11 cellular contexts compared by ENCODE assay signal in the genomic region with DNA sequence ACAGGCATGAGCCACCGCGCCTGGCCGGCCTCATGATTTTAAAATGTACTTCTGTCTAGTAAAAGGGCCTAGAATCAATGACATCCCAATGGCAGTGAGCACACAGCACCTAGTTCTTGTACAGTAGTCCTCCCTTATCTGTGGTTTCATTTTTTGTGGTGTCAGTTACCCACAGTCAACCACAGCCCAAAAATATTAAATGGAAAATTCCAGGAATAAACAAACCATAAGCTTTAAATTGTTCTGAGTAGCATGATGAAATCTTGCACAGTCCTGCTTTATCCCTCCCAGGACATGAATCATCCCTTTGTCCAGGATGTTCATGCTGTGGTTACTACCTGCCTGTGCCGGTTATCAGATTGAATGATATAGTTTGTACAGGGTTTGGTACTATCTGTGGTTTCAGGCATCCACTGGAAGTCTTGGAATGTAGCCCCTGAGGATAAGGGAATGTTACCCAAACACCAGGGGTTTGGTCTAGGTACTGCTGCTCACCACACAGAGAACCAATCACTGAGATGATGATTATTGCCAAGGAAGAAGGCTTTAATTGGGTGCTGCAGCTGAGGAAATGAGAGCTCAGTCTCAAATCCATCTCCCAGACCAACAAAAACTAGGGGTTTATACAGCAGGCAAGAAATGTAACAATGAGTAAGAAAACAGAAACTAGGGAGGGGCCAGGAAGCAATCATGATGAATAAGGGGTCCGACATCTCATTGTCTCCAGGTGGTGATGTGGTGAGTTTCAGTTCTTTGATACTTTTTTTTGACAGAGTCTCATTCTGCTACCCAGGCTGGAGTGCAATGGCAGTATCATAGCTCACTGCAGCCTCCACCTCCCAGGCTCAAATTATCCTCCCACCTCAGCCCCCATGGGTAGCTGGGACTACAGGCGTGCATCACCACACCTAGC. TPM values are rescaled to one million over a fixed set of nuclear protein-coding genes. Genes with fewer than 3 reads are reported as not detected.
DNase-seq lines count a peak whose midpoint lies in the region; ATAC-seq, FAIRE-seq and TF ChIP-seq lines count a peak whose summit lies in the region.
"Had no signal": no experiment of that assay in that cellular context is flagged by ENCODE, and none has a peak within 500 bp of the region (broad histone marks: within the 10 kb centered on the region; RNA-seq: fewer than 3 reads in every experiment).

No MANE protein-coding gene starts in this region.

- POLR2A ChIA-PET in HepG2 (lab: Yijun Ruan, JAX) = no interaction called here

- DNase-seq in EL (peak; percentile 82), MM.1S (peak; percentile 87), HepG2 (ENCODE audit: low spot score) (peak; percentile 45), neuronal stem cell (ENCODE audit: low spot score) (no peak), colonic mucosa (no peak), tibial artery (no peak)
- DNase-seq: NCI-H524 treated with DMSO at 0.1 percent for 48 hours, transverse colon had no signal

- CTCF ChIA-PET in HepG2 (lab: Yijun Ruan, JAX; ENCODE audit: low intra/inter-chr PET ratio, low total read pairs) = no interaction called here

- H3K27me3 ChIP-seq in MM.1S (replicated peaks; ENCODE audit: insufficient read depth, low read length) (no peaks in the 10 kb centered on the region), HepG2 (ENCODE audit: control insufficient read depth in 1 of 2, insufficient read depth in 2 of 2, low read length in 2 of 2) (no peaks in the 10 kb centered on the region; a peak in 1 of 5 replicates), neuronal stem cell (ENCODE audit: control insufficient read depth in 3 of 3, insufficient read depth in 3 of 3, low read depth in 1 of 3, low read length in 3 of 3) (no peaks in the 10 kb centered on the region), colonic mucosa (no peaks in the 10 kb centered on the region), tibial artery (no peaks in the 10 kb centered on the region)
- H3K27me3 ChIP-seq: right atrium auricular region, transverse colon had no signal

- no peak overlapping the region for H3K4ac ChIP-seq in neuronal stem cell (ENCODE audit: low read length)

- H4K20me1 ChIP-seq in MM.1S (ENCODE audit: insufficient read depth, low read length) (no peaks in the 10 kb centered on the region), HepG2 (ENCODE audit: insufficient read depth, low read length) (no peaks in the 10 kb centered on the region)

- H3K4me1 Mint-ChIP-seq in activated naive CD8-positive, alpha-beta T cell (ENCODE audit: low read depth) = peaks cover 3% of the 10 kb centered on the region

- no peak overlapping the region for H2BK12ac ChIP-seq in neuronal stem cell (ENCODE audit: low read length)

- H2AFZ ChIP-seq in MM.1S (ENCODE audit: low read length) = peak overlapping the region; percentile 51; the same call in 1 of the 2 replicates
- H2AFZ ChIP-seq in HepG2 (ENCODE audit: low read length) = no peak overlapping the region
- H2AFZ ChIP-seq in neuronal stem cell (ENCODE audit: low read length) = no peak overlapping the region

- no peak overlapping the region for H3K18ac ChIP-seq in neuronal stem cell (ENCODE audit: low read length)

- no peak overlapping the region for H4K8ac ChIP-seq in neuronal stem cell (ENCODE audit: low read depth, low read length)

- no peak overlapping the region for H2AK5ac ChIP-seq in neuronal stem cell (ENCODE audit: low read depth, low read length)

- TF ChIP-seq CTCF in MM.1S (IDR thresholded peaks at IDR 0.05; ENCODE audit: low read length) (no peak), HepG2 (CRISPR knock-in tag; IDR thresholded peaks at IDR 0.05) (no peak), colonic mucosa (IDR thresholded peaks at IDR 0.05) (no peak), tibial artery (IDR thresholded peaks at IDR 0.05) (no peak)

- H3K4me3 ChIP-seq in MM.1S (ENCODE audit: low read length) (no peak overlapping the region), HepG2 (replicated peaks in 1 of 3; ENCODE audit: insufficient read depth in 1 of 3, low read depth in 2 of 3, low read length in 3 of 3) (no peak overlapping the region), neuronal stem cell (ENCODE audit: low read length in 2 of 2) (no peak overlapping the region), colonic mucosa (no peak overlapping the region), tibial artery (no peak overlapping the region)
- H3K4me3 ChIP-seq: right atrium auricular region, transverse colon had no signal

- H3K79me2 ChIP-seq in MM.1S (ENCODE audit: low read length) (no peaks in the 10 kb centered on the region), HepG2 (ENCODE audit: insufficient read depth, low read length) (no peaks in the 10 kb centered on the region)

- WGBS in HepG2 (ENCODE audit: low lambda C conversion rate) = 25% methylated on average over 4 of the region's 6 CpGs
- no CpG with 5 or more reads among the region's 6 CpGs for WGBS in neuronal stem cell (ENCODE audit: extremely low coverage in 2 of 2, insufficient read length in 2 of 2, insufficient replicate concordance in 1 of 2), 2 donors

- H3K4me3 Mint-ChIP-seq in activated naive CD8-positive, alpha-beta T cell = no peak overlapping the region

- intact Hi-C loops in HepG2 (cut with micrococcal nuclease; ENCODE audit: unreplicated experiment) (no loop called here), colonic mucosa (cut with DNase I) (no loop called here), tibial artery (cut with DNase I; ENCODE audit: low total_unique reads) (no loop called here)

- in situ Hi-C loops in HepG2 (cut with HindIII; ENCODE audit: extremely low pct_ligation_motif_present, low pct_unique_long_range_greater_than_20kb) = no loop called here

- H3K4me1 ChIP-seq in MM.1S (ENCODE audit: low read length) (peaks cover 17% of the 10 kb centered on the region), HepG2 (ENCODE audit: insufficient read depth, low read length) (no peaks in the 10 kb centered on the region), neuronal stem cell (ENCODE audit: control insufficient read depth in 2 of 2, insufficient read depth in 1 of 2, low read depth in 1 of 2, low read length in 2 of 2) (no peaks in the 10 kb centered on the region), colonic mucosa (no peaks in the 10 kb centered on the region), tibial artery (peaks cover 0 to 20% (median 3%) of the 10 kb centered on the region in 4 donors)
- H3K4me1 ChIP-seq: transverse colon had no signal

- no peaks in the 10 kb centered on the region for H3K9me3 Mint-ChIP-seq in activated naive CD8-positive, alpha-beta T cell (ENCODE audit: low read depth)

- H3K14ac ChIP-seq in neuronal stem cell (ENCODE audit: low read length) = no peak overlapping the region

- BruUV-seq in HepG2 (replicated peaks; lab: Mats Ljungman, UMichigan) = no TSS peak

- TF ChIP-seq EP300 in HepG2 (IDR thresholded peaks at IDR 0.05; ENCODE audit: low read depth in 2 of 2, low read length in 2 of 2) = no peak
- TF ChIP-seq EP300 in HepG2 (CRISPR knock-in tag; IDR thresholded peaks at IDR 0.05; ENCODE audit: borderline replicate concordance) = no peak

- no peaks in the 10 kb centered on the region for H3K36me3 Mint-ChIP-seq in activated naive CD8-positive, alpha-beta T cell

- H3K23ac ChIP-seq in neuronal stem cell (ENCODE audit: low read depth, low read length, poor library complexity) = no peak overlapping the region

- no peaks in the 10 kb centered on the region for H3K79me1 ChIP-seq in neuronal stem cell (ENCODE audit: low read depth, low read length)

- H3K27ac ChIP-seq in MM.1S (ENCODE audit: low read length) (peak overlapping the region; percentile 94; the same call in 1 of the 2 replicates), HepG2 (ENCODE audit: extremely low read length, insufficient read depth, low read length) (no peak overlapping the region), neuronal stem cell (replicated peaks; ENCODE audit: low read length) (no peak overlapping the region), colonic mucosa (no peak overlapping the region), tibial artery (no peak overlapping the region)
- H3K27ac ChIP-seq: right atrium auricular region had no signal

- no peaks in the 10 kb centered on the region for H3K36me3 ChIP-seq in MM.1S (replicated peaks; ENCODE audit: insufficient read depth, low read length)
- H3K36me3 ChIP-seq in HepG2 (replicated peaks in 1 of 2; ENCODE audit: control insufficient read depth in 1 of 2, insufficient read depth in 2 of 2, low read length in 2 of 2) = no peaks in the 10 kb centered on the region
- no peaks in the 10 kb centered on the region for H3K36me3 ChIP-seq in neuronal stem cell (replicated peaks in 1 of 2; ENCODE audit: control insufficient read depth in 2 of 2, insufficient read depth in 2 of 2, low read length in 2 of 2)
- H3K36me3 ChIP-seq in colonic mucosa = no peaks in the 10 kb centered on the region
- H3K36me3 ChIP-seq in tibial artery = no peaks in the 10 kb centered on the region
- H3K36me3 ChIP-seq: right atrium auricular region, transverse colon had no signal

- TF ChIP-seq RAD21 in HepG2 (CRISPR knock-in tag; IDR thresholded peaks at IDR 0.05) = no peak

- H2BK15ac ChIP-seq in neuronal stem cell (ENCODE audit: low read length) = no peak overlapping the region

- H2BK120ac ChIP-seq in neuronal stem cell (ENCODE audit: low read depth, low read length) = no peak overlapping the region

- no peak overlapping the region for H4K91ac ChIP-seq in neuronal stem cell (ENCODE audit: low read depth, low read length, poor library complexity)

- no peak for TF ChIP-seq POLR2A in HepG2 (IDR thresholded peaks at IDR 0.05; ENCODE audit: insufficient read depth in 1 of 2, low read depth in 2 of 2, low read length in 2 of 2)

- no peaks in the 10 kb centered on the region for H3K9me2 ChIP-seq in MM.1S (replicated peaks; ENCODE audit: insufficient read depth, low read length)

- H3K9ac ChIP-seq in MM.1S (ENCODE audit: low read length) (peak overlapping the region; percentile 16; the same call in 1 of the 2 replicates), HepG2 (ENCODE audit: insufficient read depth, low read depth, low read length) (no peak overlapping the region), neuronal stem cell (ENCODE audit: low read depth, low read length, poor library complexity) (no peak overlapping the region), colonic mucosa (ENCODE audit: low read depth in 2 of 2, low read length in 2 of 2) (no peak overlapping the region)

- peak; percentile 40; the same call in 1 of the 3 replicates for ATAC-seq in HepG2
- ATAC-seq in HG02852 (IDR thresholded peaks at IDR 0.05; ENCODE audit: unreplicated experiment) = no peak

- FAIRE-seq in HepG2 (lab: Jason Lieb, UNC) = peak; percentile 4

- H3K9me3 ChIP-seq in MM.1S (replicated peaks; ENCODE audit: insufficient read depth, low read length) (no peaks in the 10 kb centered on the region), HepG2 (ENCODE audit: low read length) (no peaks in the 10 kb centered on the region), neuronal stem cell (replicated peaks in 1 of 2; ENCODE audit: control insufficient read depth in 2 of 2, insufficient read depth in 1 of 2, low read depth in 1 of 2, low read length in 2 of 2) (no peaks in the 10 kb centered on the region), colonic mucosa (no peaks in the 10 kb centered on the region), tibial artery (no peaks in the 10 kb centered on the region)
- H3K9me3 ChIP-seq: right atrium auricular region, transverse colon had no signal

- peaks cover 27% of the 10 kb centered on the region for H3F3A ChIP-seq in MM.1S (ENCODE audit: insufficient read depth, low read length)

- no peaks in the 10 kb centered on the region for H3K27me3 Mint-ChIP-seq in activated naive CD8-positive, alpha-beta T cell

- peak overlapping the region; percentile 28; the same call in 1 of the 2 replicates for H3K4me2 ChIP-seq in MM.1S (ENCODE audit: low read depth, low read length)
- H3K4me2 ChIP-seq in HepG2 (ENCODE audit: low read depth, low read length) = no peak overlapping the region
- no peak overlapping the region for H3K4me2 ChIP-seq in neuronal stem cell (ENCODE audit: insufficient read depth, low read length, poor library complexity, severe bottlenecking)

- H3K27ac Mint-ChIP-seq in activated naive CD8-positive, alpha-beta T cell = peak overlapping the region; percentile 28

- no peak overlapping the region for H2BK5ac ChIP-seq in neuronal stem cell (ENCODE audit: low read length)

RNA-seq across cellular contexts. Expression of a gene that starts 16.1 kb away (rescaled TPM):
- total RNA-seq in HepG2 (2016; rRNA removed; fragmentation: Illumina TruSeq; extraction: Trizol) (not detected in 2 replicates), colonic mucosa (100 to 1,000 TPM in 1 of 2 donors, 10 to 100 TPM in 1; 20.0 to 176 TPM)
- total RNA-seq in HepG2 (2016; cell fraction: cytosol; rRNA removed; fragmentation: Illumina TruSeq; extraction: Trizol; ENCODE audit: low read depth) = not detected in 2 replicates
- total RNA-seq in HepG2 (2016; cell fraction: insoluble cytoplasmic fraction; rRNA removed; fragmentation: Illumina TruSeq; extraction: Trizol) = not detected in 2 replicates
- not detected in 2 replicates for total RNA-seq in HepG2 (2016; cell fraction: membrane; rRNA removed; fragmentation: Illumina TruSeq; extraction: Trizol)
- total RNA-seq in HepG2 (2016; cell fraction: nucleus; rRNA removed; fragmentation: Illumina TruSeq; extraction: Trizol) = not detected in 2 replicates
- 0.24 and 0.33 TPM in 2 replicates for polyA plus RNA-seq in HepG2 (2011; rRNA removed)
- polyA plus RNA-seq in HepG2 (2011; cell fraction: cytosol; rRNA removed) = 0.15 and 0.18 TPM in 2 replicates
- polyA plus RNA-seq in HepG2 (2011; cell fraction: nucleus; rRNA removed) = 0.14 and 0.18 TPM in 2 replicates
- polyA plus RNA-seq in HepG2 (2012) = 0.28 TPM in 1 of 2 replicates, not detected in the other
- polyA plus RNA-seq in HepG2 (2016; cell fraction: cytosol; fragmentation: Illumina TruSeq; extraction: Trizol; ENCODE audit: low read depth) = not detected in 2 replicates
- polyA plus RNA-seq in HepG2 (2016; cell fraction: insoluble cytoplasmic fraction; fragmentation: Illumina TruSeq; extraction: Trizol; ENCODE audit: low read depth) = 0.11 TPM in 1 of 2 replicates, not detected in the other
- polyA plus RNA-seq in HepG2 (2016; cell fraction: membrane; fragmentation: Illumina TruSeq; extraction: Trizol; ENCODE audit: low read depth) = 0.07 TPM in 1 of 2 replicates, not detected in the other
- polyA plus RNA-seq in HepG2 (2016; cell fraction: nucleus; fragmentation: Illumina TruSeq; extraction: Trizol; ENCODE audit: insufficient read depth, low read depth) = not detected in 2 replicates
- polyA minus RNA-seq in HepG2 (2011; rRNA and poly(A)+ RNA removed; ENCODE audit: low replicate concordance) = 1.0 and 84.7 TPM in 2 replicates
- 0.40 TPM in 1 of 2 replicates, not detected in the other for polyA minus RNA-seq in HepG2 (2011; cell fraction: cytosol; rRNA and poly(A)+ RNA removed)
- 0.62 and 0.90 TPM in 2 replicates for polyA minus RNA-seq in HepG2 (2011; cell fraction: nucleus; rRNA and poly(A)+ RNA removed)
- polyA plus RNA-seq in neuronal stem cell (2013, experiment 1 of 2) = 97.7 TPM
- 104 TPM for polyA plus RNA-seq in neuronal stem cell (2013, experiment 2 of 2)

Comparison
In these comparisons a context has a peak if more than half of its experiments do, and no peak if none do; other contexts are left out.
1. DNase-seq: peak in EL (single experiment), MM.1S (single experiment) and HepG2 (single experiment); none in neuronal stem cell (single experiment), colonic mucosa (single experiment) and tibial artery (0 of 2).
2. RNA of a gene that starts 16.1 kb away (total RNA-seq): 20.0 to 176 TPM in colonic mucosa; not detected in HepG2; every median in the first group is over 10 times any median in the second.